In the genomic region with DNA sequence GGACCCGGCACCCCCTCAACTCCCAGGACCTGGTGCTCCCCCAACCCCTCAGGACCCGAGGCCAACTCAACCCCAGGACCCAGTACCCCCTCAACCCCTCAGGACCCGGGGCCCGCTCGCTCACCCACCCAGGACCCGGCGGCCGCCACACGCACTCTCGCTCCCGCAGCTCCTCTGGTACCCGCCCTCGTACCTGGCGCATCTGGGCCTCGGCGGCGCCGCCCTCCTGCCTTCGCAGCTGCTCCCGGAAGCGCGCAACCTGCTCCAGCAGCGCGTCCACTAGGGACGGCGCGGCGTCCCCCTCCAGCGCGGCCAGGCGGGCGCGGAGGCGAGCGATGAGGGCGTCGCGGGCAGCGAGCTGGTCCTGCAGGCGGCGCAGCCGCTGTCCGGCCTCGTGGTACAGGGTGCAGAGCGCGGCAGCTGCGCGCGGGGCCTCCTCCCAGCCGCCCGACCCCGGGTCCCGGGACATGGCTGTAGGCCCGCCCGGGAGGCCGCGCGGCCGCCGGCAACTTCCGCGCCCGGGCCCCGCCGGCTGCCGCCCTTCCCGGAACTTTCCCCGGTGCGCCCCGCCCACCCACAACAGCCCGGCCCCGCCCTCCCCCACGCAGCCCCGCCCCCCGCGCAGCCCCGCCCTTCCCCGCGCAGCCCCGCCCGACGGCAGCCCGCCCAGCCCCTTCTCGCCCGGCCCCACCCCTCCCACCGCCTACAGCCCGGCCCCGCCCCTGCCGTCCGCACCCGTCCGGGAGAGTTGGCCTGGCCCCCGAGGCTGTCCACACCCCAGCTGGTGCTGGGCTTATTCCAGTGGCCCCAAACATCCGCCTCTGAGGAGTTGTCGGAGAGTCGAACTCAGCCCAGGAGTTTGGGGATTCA, we compare ENCODE assay signal across 8 cellular contexts. TPM values are rescaled to one million over a fixed set of nuclear protein-coding genes. Genes with fewer than 3 reads are reported as not detected.
DNase-seq lines count a peak whose midpoint lies in the region; ATAC-seq, FAIRE-seq and TF ChIP-seq lines count a peak whose summit lies in the region.

A gene with protein sequence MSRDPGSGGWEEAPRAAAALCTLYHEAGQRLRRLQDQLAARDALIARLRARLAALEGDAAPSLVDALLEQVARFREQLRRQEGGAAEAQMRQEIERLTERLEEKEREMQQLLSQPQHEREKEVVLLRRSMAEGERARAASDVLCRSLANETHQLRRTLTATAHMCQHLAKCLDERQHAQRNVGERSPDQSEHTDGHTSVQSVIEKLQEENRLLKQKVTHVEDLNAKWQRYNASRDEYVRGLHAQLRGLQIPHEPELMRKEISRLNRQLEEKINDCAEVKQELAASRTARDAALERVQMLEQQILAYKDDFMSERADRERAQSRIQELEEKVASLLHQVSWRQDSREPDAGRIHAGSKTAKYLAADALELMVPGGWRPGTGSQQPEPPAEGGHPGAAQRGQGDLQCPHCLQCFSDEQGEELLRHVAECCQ (minus strand): TSS at position 516 of the 870 bp plus-strand sequence. CDS start 47 bp downstream, at position 469.

- H3K9me3 ChIP-seq in A549 (no peaks in the 10 kb centered on the region), lower lobe of right lung (no peaks in the 10 kb centered on the region)

- H3K4me2 ChIP-seq in A549, result peak within 1 kb of the TSS; percentile 95

- peak within 1 kb of the TSS; percentile 72 for H3K27ac Mint-ChIP-seq in activated CD4-positive, alpha-beta memory T cell treated with anti-CD3 and anti-CD28 coated beads, Interleukin-2, amount 10 ng/mL, durations not matched to agents 7 days and 5 days

- DNase-seq in A549 (ENCODE audit: low read depth in 1 of 2, low spot score in 1 of 2), result peak; percentile 64 to 70
- peak; percentile 77 for DNase-seq in NCI-H510A (lab: John Stamatoyannopoulos, UW)
- DNase-seq in activated CD4-positive, alpha-beta memory T cell treated with anti-CD3 and anti-CD28 coated beads, Interleukin-2, amount 10 ng/mL, durations not matched to agents 7 days and 5 days, result peak; percentile 82
- DNase-seq in ecto neural progenitor cell (ENCODE audit: low spot score), result peak; percentile 89
- peak; percentile 92 for DNase-seq in lower lobe of right lung
- peak; percentile 52 to 70 (median 60) for DNase-seq in stimulated activated CD4-positive, alpha-beta T cell treated with anti-CD3 and anti-CD28 coated beads, TNF-alpha, amount 100 ng/mL, for 24 hours (ENCODE audit: low read depth in 3 of 3)

- H3K27me3 ChIP-seq in lower lobe of right lung (ENCODE audit: low read depth), result no peaks in the 10 kb centered on the region

- peak; percentile 84 to 85 for ATAC-seq in A549
- ATAC-seq in GM18511 (IDR thresholded peaks at IDR 0.05; ENCODE audit: unreplicated experiment), result peak; percentile 79
- peak; percentile 54 for ATAC-seq in HG03095 (IDR thresholded peaks at IDR 0.05; ENCODE audit: unreplicated experiment)
- peak; percentile 88 to 91 for ATAC-seq in lower lobe of right lung

- H3K4me1 ChIP-seq in A549 (peaks cover 16% of the 10 kb centered on the region), lower lobe of right lung (peaks cover 33% of the 10 kb centered on the region)

- H3K4me3 Mint-ChIP-seq in activated CD4-positive, alpha-beta memory T cell treated with anti-CD3 and anti-CD28 coated beads, Interleukin-2, amount 10 ng/mL, durations not matched to agents 7 days and 5 days, result peak within 1 kb of the TSS; percentile 79

- TF ChIP-seq RAD21 in A549 (conservative IDR thresholded peaks at IDR 0.05 in 1 of 2, IDR thresholded peaks at IDR 0.05 in 1 of 2), result no peak

- peaks cover 19% of the 10 kb centered on the region for H3K36me3 Mint-ChIP-seq in activated CD4-positive, alpha-beta memory T cell treated with anti-CD3 and anti-CD28 coated beads, Interleukin-2, amount 10 ng/mL, durations not matched to agents 7 days and 5 days (ENCODE audit: low read depth)

- peak within 1 kb of the TSS; percentile 72 for H3K4me3 ChIP-seq in A549
- H3K4me3 ChIP-seq in lower lobe of right lung, result peak within 1 kb of the TSS; percentile 72

- intact Hi-C loops in lower lobe of right lung (cut with DNase I), result no loop called here

- H3K9me3 Mint-ChIP-seq in activated CD4-positive, alpha-beta memory T cell treated with anti-CD3 and anti-CD28 coated beads, Interleukin-2, amount 10 ng/mL, durations not matched to agents 7 days and 5 days, result no peaks in the 10 kb centered on the region

- TF ChIP-seq EP300 in A549 (IDR thresholded peaks at IDR 0.05), result no peak

- H3K27ac ChIP-seq in A549 (peak within 1 kb of the TSS; percentile 93 to 100), lower lobe of right lung (peak within 1 kb of the TSS; percentile 86)

- under 1% methylated on average over 18 of the region's 96 CpGs for WGBS in A549 (ENCODE audit: missing lambda C conversion rate)

- POLR2A ChIA-PET in A549 (lab: Yijun Ruan, JAX), result interaction anchor here (0.6 to 0.7 kb wide), 2 partner anchors 51 to 77 kb away, joined by 3 to 8 read pairs; no protein-coding TSS in a partner anchor
- POLR2A ChIA-PET in activated CD4-positive, alpha-beta memory T cell treated with anti-CD3 and anti-CD28 coated beads, Interleukin-2, amount 10 ng/mL, durations not matched to agents 7 days and 5 days (lab: Charles Lee), result interaction anchor here (0.6 to 3.7 kb wide), 18 partner anchors 10 to 536 kb away, joined by 3 to 33 read pairs (median 4); partner anchors contain the start of genes GRK4, NOP14 and RNF4

- H3K4me1 Mint-ChIP-seq in activated CD4-positive, alpha-beta memory T cell treated with anti-CD3 and anti-CD28 coated beads, Interleukin-2, amount 10 ng/mL, durations not matched to agents 7 days and 5 days, result peaks cover 32% of the 10 kb centered on the region

- peaks cover 11% of the 10 kb centered on the region for H3K36me3 ChIP-seq in lower lobe of right lung

- no peak for TF ChIP-seq CTCF in A549 (IDR thresholded peaks at IDR 0.05)
- TF ChIP-seq CTCF in lower lobe of right lung (IDR thresholded peaks at IDR 0.05), result peak; percentile 39

- H3K27me3 Mint-ChIP-seq in activated CD4-positive, alpha-beta memory T cell treated with anti-CD3 and anti-CD28 coated beads, Interleukin-2, amount 10 ng/mL, durations not matched to agents 7 days and 5 days, result no peaks in the 10 kb centered on the region

- CTCF ChIA-PET in A549 (lab: Yijun Ruan, JAX), result interaction anchor here (0.5 to 1.0 kb wide), 3 partner anchors 24 to 552 kb away, joined by 3 read pairs; no protein-coding TSS in a partner anchor
- CTCF ChIA-PET in activated CD4-positive, alpha-beta memory T cell treated with anti-CD3 and anti-CD28 coated beads, Interleukin-2, amount 10 ng/mL, durations not matched to agents 7 days and 5 days (lab: Charles Lee), result interaction anchor here (0.6 to 1.5 kb wide), 4 partner anchors 176 to 528 kb away, joined by 3 to 5 read pairs (median 4); no protein-coding TSS in a partner anchor

- TF ChIP-seq POLR2A in A549 (IDR thresholded peaks at IDR 0.05; ENCODE audit: low read length), result peak; percentile 75

- FAIRE-seq in A549 (lab: Jason Lieb, UNC), result no peak

TF ChIP-seq in A549, 52 proteins besides CTCF, POLR2A, EP300 and RAD21:
- TF ChIP-seq BHLHE40 (IDR thresholded peaks at IDR 0.05; ENCODE audit: low read depth, low read length) (no peak), JUN (IDR thresholded peaks at IDR 0.05) (peak; percentile 30 to 71; a peak in 1 of 5 replicates), CBX2 (IDR thresholded peaks at IDR 0.05; ENCODE audit: borderline replicate concordance, low read depth) (no peak), PHF8 (IDR thresholded peaks at IDR 0.05; ENCODE audit: borderline replicate concordance, low read depth) (peak; percentile 72; the same call in 1 of the 2 replicates)
- TF ChIP-seq, protein P1, sequence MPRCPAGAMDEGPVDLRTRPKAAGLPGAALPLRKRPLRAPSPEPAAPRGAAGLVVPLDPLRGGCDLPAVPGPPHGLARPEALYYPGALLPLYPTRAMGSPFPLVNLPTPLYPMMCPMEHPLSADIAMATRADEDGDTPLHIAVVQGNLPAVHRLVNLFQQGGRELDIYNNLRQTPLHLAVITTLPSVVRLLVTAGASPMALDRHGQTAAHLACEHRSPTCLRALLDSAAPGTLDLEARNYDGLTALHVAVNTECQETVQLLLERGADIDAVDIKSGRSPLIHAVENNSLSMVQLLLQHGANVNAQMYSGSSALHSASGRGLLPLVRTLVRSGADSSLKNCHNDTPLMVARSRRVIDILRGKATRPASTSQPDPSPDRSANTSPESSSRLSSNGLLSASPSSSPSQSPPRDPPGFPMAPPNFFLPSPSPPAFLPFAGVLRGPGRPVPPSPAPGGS (IDR thresholded peaks at IDR 0.05), result peak; percentile 73; the same call in 1 of the 3 replicates
TF ChIP-seq in A549: peak in this region for 3.

RNA-seq across cellular contexts. Expression of the gene that starts here (rescaled TPM):
- polyA plus RNA-seq in A549 (2011; rRNA removed), result 17.3 and 20.0 TPM in 2 replicates
- 40.9 and 41.7 TPM in 2 replicates for polyA plus RNA-seq in A549 (2012; cell fraction: cytosol; rRNA removed)
- 62.1 and 67.4 TPM in 2 replicates for polyA plus RNA-seq in A549 (2012; cell fraction: nucleus; rRNA removed)
- polyA plus RNA-seq in A549 (2017; fragmentation: RNase III; extraction: RNeasy Plus Mini Kit Qiagen cat#74134 plus additional on column Dnase treatment), result 24.0 to 28.1 TPM (median 27.9 TPM) in 3 replicates
- 9.0 and 11.3 TPM in 2 replicates for polyA minus RNA-seq in A549 (2011; rRNA and poly(A)+ RNA removed)
- 10 to 100 TPM; 56.1 to 58.4 TPM for total RNA-seq in activated CD4-positive, alpha-beta memory T cell treated with anti-CD3 and anti-CD28 coated beads, Interleukin-2, amount 10 ng/mL, durations not matched to agents 7 days and 5 days
- 36.7 TPM for total RNA-seq in lower lobe of right lung

Comparison
In these comparisons a context has a peak if more than half of its experiments do, and no peak if none do; other contexts are left out.
1. Peak in every context shown above with its lines: DNase-seq, ATAC-seq, H3K4me3 ChIP-seq and H3K27ac ChIP-seq.